Comparison of ENCODE assay signal across 1 cellular context in the genomic region with DNA sequence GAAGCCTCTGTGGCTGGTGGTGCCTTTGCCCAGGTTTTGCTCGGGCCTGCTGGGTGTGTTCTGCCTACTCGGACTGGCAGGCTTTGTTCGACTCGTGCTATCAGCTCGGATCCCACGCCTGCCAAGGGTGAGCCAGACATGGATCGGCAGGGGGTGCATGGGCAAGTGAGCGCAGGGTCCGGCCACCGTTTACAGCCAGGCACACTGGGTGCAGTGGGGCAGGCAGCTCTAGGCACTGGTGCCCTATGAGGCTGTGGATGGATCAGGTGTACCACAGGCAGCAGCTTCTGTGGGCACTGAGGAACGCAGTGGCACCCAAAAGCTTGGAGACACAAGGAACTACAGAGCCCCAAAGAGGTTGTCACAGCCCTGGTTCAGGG.
TF ChIP-seq lines count a peak whose summit lies in the region.

No MANE protein-coding gene starts in this region.

TF ChIP-seq in K562, 482 proteins besides CTCF, POLR2A, EP300 and RAD21:
- TF ChIP-seq, protein P1, sequence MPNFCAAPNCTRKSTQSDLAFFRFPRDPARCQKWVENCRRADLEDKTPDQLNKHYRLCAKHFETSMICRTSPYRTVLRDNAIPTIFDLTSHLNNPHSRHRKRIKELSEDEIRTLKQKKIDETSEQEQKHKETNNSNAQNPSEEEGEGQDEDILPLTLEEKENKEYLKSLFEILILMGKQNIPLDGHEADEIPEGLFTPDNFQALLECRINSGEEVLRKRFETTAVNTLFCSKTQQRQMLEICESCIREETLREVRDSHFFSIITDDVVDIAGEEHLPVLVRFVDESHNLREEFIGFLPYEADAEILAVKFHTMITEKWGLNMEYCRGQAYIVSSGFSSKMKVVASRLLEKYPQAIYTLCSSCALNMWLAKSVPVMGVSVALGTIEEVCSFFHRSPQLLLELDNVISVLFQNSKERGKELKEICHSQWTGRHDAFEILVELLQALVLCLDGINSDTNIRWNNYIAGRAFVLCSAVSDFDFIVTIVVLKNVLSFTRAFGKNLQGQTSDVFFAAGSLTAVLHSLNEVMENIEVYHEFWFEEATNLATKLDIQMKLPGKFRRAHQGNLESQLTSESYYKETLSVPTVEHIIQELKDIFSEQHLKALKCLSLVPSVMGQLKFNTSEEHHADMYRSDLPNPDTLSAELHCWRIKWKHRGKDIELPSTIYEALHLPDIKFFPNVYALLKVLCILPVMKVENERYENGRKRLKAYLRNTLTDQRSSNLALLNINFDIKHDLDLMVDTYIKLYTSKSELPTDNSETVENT (CRISPR knock-in tag; IDR thresholded peaks at IDR 0.05), result 0 out of 2 replicates have a peak, but pooled peaks have one; percentile 34
- TF ChIP-seq SRSF9 (IDR thresholded peaks at IDR 0.05; ENCODE audit: borderline replicate concordance, low read depth, low read length) (no peak), POLR2H (tag; IDR thresholded peaks at IDR 0.05; ENCODE audit: low read depth) (no peak), SMARCE1 (IDR thresholded peaks at IDR 0.05) (no peak), ZC3H8 (IDR thresholded peaks at IDR 0.05) (no peak), KAT7 (CRISPR knock-in tag; IDR thresholded peaks at IDR 0.05; ENCODE audit: borderline replicate concordance) (no peak), POLR2G (IDR thresholded peaks at IDR 0.05; ENCODE audit: low read depth, low read length) (peak; percentile 64)
- TF ChIP-seq, protein P2, sequence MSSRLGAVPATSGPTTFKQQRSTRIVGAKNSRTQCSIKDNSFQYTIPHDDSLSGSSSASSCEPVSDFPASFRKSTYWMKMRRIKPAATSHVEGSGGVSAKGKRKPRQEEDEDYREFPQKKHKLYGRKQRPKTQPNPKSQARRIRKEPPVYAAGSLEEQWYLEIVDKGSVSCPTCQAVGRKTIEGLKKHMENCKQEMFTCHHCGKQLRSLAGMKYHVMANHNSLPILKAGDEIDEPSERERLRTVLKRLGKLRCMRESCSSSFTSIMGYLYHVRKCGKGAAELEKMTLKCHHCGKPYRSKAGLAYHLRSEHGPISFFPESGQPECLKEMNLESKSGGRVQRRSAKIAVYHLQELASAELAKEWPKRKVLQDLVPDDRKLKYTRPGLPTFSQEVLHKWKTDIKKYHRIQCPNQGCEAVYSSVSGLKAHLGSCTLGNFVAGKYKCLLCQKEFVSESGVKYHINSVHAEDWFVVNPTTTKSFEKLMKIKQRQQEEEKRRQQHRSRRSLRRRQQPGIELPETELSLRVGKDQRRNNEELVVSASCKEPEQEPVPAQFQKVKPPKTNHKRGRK (tag; IDR thresholded peaks at IDR 0.05), result no peak
- TF ChIP-seq, protein P3, sequence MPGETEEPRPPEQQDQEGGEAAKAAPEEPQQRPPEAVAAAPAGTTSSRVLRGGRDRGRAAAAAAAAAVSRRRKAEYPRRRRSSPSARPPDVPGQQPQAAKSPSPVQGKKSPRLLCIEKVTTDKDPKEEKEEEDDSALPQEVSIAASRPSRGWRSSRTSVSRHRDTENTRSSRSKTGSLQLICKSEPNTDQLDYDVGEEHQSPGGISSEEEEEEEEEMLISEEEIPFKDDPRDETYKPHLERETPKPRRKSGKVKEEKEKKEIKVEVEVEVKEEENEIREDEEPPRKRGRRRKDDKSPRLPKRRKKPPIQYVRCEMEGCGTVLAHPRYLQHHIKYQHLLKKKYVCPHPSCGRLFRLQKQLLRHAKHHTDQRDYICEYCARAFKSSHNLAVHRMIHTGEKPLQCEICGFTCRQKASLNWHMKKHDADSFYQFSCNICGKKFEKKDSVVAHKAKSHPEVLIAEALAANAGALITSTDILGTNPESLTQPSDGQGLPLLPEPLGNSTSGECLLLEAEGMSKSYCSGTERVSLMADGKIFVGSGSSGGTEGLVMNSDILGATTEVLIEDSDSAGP (CRISPR knock-in tag; IDR thresholded peaks at IDR 0.05), result 0 out of 2 replicates have a peak, but pooled peaks have one; percentile 8
